Comparison of ENCODE assay signal across 7 cellular contexts in the genomic region with DNA sequence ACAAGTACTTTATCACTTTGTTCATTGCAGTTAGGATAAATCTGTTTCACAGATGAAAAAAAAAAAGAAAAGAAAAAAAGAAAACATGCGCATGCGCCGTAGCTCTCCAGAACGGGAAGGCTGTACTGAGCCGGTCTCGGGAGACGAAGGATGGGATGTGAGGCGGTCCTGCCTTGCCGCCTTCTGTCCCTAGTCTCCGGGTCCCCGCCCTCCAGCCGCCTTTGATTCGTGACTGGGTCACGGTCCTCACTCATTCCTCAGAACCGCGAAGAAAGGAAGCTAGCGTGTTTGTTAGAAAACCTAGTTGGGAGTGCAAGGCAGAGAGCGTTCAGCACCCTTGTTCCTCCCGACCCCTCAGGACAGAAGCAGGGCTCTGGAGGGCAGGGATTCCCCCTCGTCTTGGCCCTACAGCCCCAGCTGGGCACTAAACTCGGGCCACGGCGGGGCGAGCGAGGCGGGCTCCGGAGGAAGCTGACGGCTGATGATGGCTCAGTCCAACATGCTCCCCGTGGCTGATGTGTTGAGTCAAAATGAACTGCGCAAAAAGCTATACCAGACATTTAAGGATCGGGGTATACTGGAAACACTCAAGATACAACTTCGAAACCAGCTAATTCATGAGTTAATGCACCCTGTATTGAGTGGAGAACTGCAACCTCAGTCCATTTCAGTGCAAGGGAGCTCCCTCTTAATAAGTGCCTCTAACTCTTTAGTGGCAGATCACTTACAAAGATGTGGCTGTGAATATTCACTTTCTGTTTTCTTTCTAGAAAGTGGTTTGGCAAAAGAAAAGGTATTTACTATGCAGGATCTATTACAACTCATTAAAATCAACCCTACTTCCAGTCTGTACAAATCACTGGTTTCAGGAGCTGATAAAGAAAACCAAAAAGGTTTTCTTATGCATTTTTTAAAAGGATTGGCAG. TPM values are rescaled to one million over a fixed set of nuclear protein-coding genes. Genes with fewer than 3 reads are reported as not detected.
A peak's percentile ranks its signal among the peaks of the same experiment; 100 is the strongest.
DNase-seq lines count a peak whose midpoint lies in the region; ATAC-seq, FAIRE-seq and TF ChIP-seq lines count a peak whose summit lies in the region.

No MANE protein-coding gene starts in this region.

- ATAC-seq in activated CD4-positive, CD25-positive, alpha-beta regulatory T cell treated with anti-CD3 and anti-CD28 coated beads, Interleukin-2, amount 50 U/mL, for 24 hours = peak; percentile 21 to 38
- peak; percentile 73 for ATAC-seq in stimulated activated effector memory CD8-positive, alpha-beta T cell treated with anti-CD3 and anti-CD28 coated beads, Interleukin-12 subunit alpha, Interleukin-12 subunit beta, amount 100 ng/mL, for 72 hours
- ATAC-seq in HG03025 (IDR thresholded peaks at IDR 0.05; ENCODE audit: low FRiP score, unreplicated experiment) = no peak

- no peak for DNase-seq in GM19239 (ENCODE audit: insufficient read length, low spot score)
- DNase-seq in fibroblast of the aortic adventitia (ENCODE audit: low read depth) = peak; percentile 39
- DNase-seq in stimulated activated effector memory CD8-positive, alpha-beta T cell treated with anti-CD3 and anti-CD28 coated beads, Interleukin-12 subunit alpha, Interleukin-12 subunit beta, amount 100 ng/mL, for 72 hours (ENCODE audit: low spot score in 2 of 2) = peak in 1 of 2 donors; percentile 53
- DNase-seq in COLO829 (ENCODE audit: low spot score) = no peak
- no peak for DNase-seq in KBM-7

- peaks cover 11% of the 10 kb centered on the region for H3K36me3 Mint-ChIP-seq in stimulated activated effector memory CD8-positive, alpha-beta T cell treated with anti-CD3 and anti-CD28 coated beads, Interleukin-12 subunit alpha, Interleukin-12 subunit beta, amount 100 ng/mL, for 72 hours

- TF ChIP-seq CTCF in fibroblast of the aortic adventitia (IDR thresholded peaks at IDR 0.05; ENCODE audit: insufficient read depth, low read length) = no peak

- in situ Hi-C loops in KBM-7 (cut with MboI; ENCODE audit: low pct_unique_long_range_greater_than_20kb, low sequenced_read_pairs) = no loop called here

- H3K27ac Mint-ChIP-seq in stimulated activated effector memory CD8-positive, alpha-beta T cell treated with anti-CD3 and anti-CD28 coated beads, Interleukin-12 subunit alpha, Interleukin-12 subunit beta, amount 100 ng/mL, for 72 hours = peak overlapping the region; percentile 75

- H3K4me3 Mint-ChIP-seq in stimulated activated effector memory CD8-positive, alpha-beta T cell treated with anti-CD3 and anti-CD28 coated beads, Interleukin-12 subunit alpha, Interleukin-12 subunit beta, amount 100 ng/mL, for 72 hours = peak overlapping the region; percentile 68

- FAIRE-seq in GM19239 (lab: Jason Lieb, UNC) = peak; percentile 60

- no peaks in the 10 kb centered on the region for H3K9me3 Mint-ChIP-seq in stimulated activated effector memory CD8-positive, alpha-beta T cell treated with anti-CD3 and anti-CD28 coated beads, Interleukin-12 subunit alpha, Interleukin-12 subunit beta, amount 100 ng/mL, for 72 hours

- H3K4me1 Mint-ChIP-seq in stimulated activated effector memory CD8-positive, alpha-beta T cell treated with anti-CD3 and anti-CD28 coated beads, Interleukin-12 subunit alpha, Interleukin-12 subunit beta, amount 100 ng/mL, for 72 hours = no peaks in the 10 kb centered on the region

- peak overlapping the region; percentile 50 for H3K4me3 ChIP-seq in fibroblast of the aortic adventitia (ENCODE audit: low read depth, low read length)

RNA-seq across cellular contexts. Expression of a gene that starts 40.0 kb away (rescaled TPM):
- total RNA-seq in fibroblast of the aortic adventitia (ENCODE audit: low replicate concordance) = 34.6 and 37.4 TPM in 2 replicates
